Comparison of ENCODE assay signal across 1 cellular context in genomic region chr1:228457396-228458176, GRCh38.
TF ChIP-seq lines count a peak whose summit lies in the region.

No MANE protein-coding gene starts in this region.

TF ChIP-seq in K562, 482 proteins besides CTCF, POLR2A, EP300 and RAD21 (continues in another document):
- TF ChIP-seq FOXP4 (CRISPR knock-in tag; IDR thresholded peaks at IDR 0.05; ENCODE audit: borderline replicate concordance) (peak; percentile 98), ZNF518B (CRISPR knock-in tag; IDR thresholded peaks at IDR 0.05) (no peak), RBM14 (IDR thresholded peaks at IDR 0.05; ENCODE audit: borderline replicate concordance, insufficient read depth, low read depth, low read length) (peak; percentile 95; the same call in 1 of the 2 replicates), ATF6 (CRISPR knock-in tag; IDR thresholded peaks at IDR 0.05) (peak; percentile 88; the same call in 1 of the 2 replicates), SAFB2 (IDR thresholded peaks at IDR 0.05; ENCODE audit: borderline replicate concordance, low read depth, low read length, severe bottlenecking) (no peak), BACH1 (tag; IDR thresholded peaks at IDR 0.05) (no peak), ZNF12 (CRISPR knock-in tag; IDR thresholded peaks at IDR 0.05) (peak; percentile 83), NFE2L1 (tag; IDR thresholded peaks at IDR 0.05; ENCODE audit: borderline replicate concordance, low read depth) (no peak), MXI1 (IDR thresholded peaks at IDR 0.05; ENCODE audit: low read depth, low read length) (peak; percentile 36), NBN (IDR thresholded peaks at IDR 0.05; ENCODE audit: low read depth) (peak; percentile 84; the same call in 1 of the 2 replicates), ZNF511 (CRISPR knock-in tag; IDR thresholded peaks at IDR 0.05) (peak; percentile 95), E2F5 (CRISPR knock-in tag; IDR thresholded peaks at IDR 0.05) (peak; percentile 94; the same call in 1 of the 2 replicates), ZNF695 (CRISPR knock-in tag; IDR thresholded peaks at IDR 0.05) (no peak), POU5F1 (IDR thresholded peaks at IDR 0.05; ENCODE audit: borderline replicate concordance, low read depth, low read length, partially characterized antibody) (no peak), ZNF696 (CRISPR knock-in tag; conservative IDR thresholded peaks at IDR 0.05) (no peak), ZNF830 (CRISPR knock-in tag; IDR thresholded peaks at IDR 0.05) (peak; percentile 45; the same call in 1 of the 2 replicates), PHTF2 (CRISPR knock-in tag; IDR thresholded peaks at IDR 0.05) (no peak), SMC3 (conservative IDR thresholded peaks at IDR 0.05; ENCODE audit: insufficient read depth, low read depth, low read length) (peak; percentile 29; the same call in 1 of the 2 replicates), ZNF778 (CRISPR knock-in tag; IDR thresholded peaks at IDR 0.05) (no peak), CREB5 (CRISPR knock-in tag; IDR thresholded peaks at IDR 0.05) (0 out of 2 replicates have a peak, but pooled peaks have one; percentile 59), RBM22 (IDR thresholded peaks at IDR 0.05; ENCODE audit: low read depth, low read length, poor library complexity, severe bottlenecking) (peak; percentile 99), ZNF282 (CRISPR knock-in tag; IDR thresholded peaks at IDR 0.05) (no peak), CBX5 (IDR thresholded peaks at IDR 0.05; ENCODE audit: borderline replicate concordance, low read depth) (peak; percentile 64; the same call in 1 of the 2 replicates), ZNF263 (CRISPR knock-in tag; IDR thresholded peaks at IDR 0.05; ENCODE audit: borderline replicate concordance) (peak; percentile 82), KHSRP (IDR thresholded peaks at IDR 0.05) (no peak), SMARCA5 (IDR thresholded peaks at IDR 0.05) (peak; percentile 55; the same call in 1 of the 2 replicates), HMBOX1 (IDR thresholded peaks at IDR 0.05) (no peak), IRF9 (tag; IDR thresholded peaks at IDR 0.05) (peak; percentile 9; the same call in 1 of the 2 replicates), SPI1 (IDR thresholded peaks at IDR 0.05; ENCODE audit: borderline replicate concordance, low read depth, low read length) (no peak), ZNF586 (CRISPR knock-in tag; conservative IDR thresholded peaks at IDR 0.05) (no peak), CEBPB (tag; IDR thresholded peaks at IDR 0.05) (no peak), CREB1 (IDR thresholded peaks at IDR 0.05) (peak; percentile 85), CREB1 (CRISPR knock-in tag; IDR thresholded peaks at IDR 0.05) (peak; percentile 94), ZNF75A (CRISPR knock-in tag; IDR thresholded peaks at IDR 0.05) (no peak), SFPQ (IDR thresholded peaks at IDR 0.05; ENCODE audit: low read depth, low read length) (no peak), NFIC (IDR thresholded peaks at IDR 0.05) (peak; percentile 72), ASH1L (IDR thresholded peaks at IDR 0.05; ENCODE audit: borderline replicate concordance, low read depth, partially characterized antibody) (peak; percentile 89), DMBX1 (CRISPR knock-in tag; IDR thresholded peaks at IDR 0.05; ENCODE audit: borderline replicate concordance) (peak; percentile 64; the same call in 1 of the 2 replicates), ZNF280B (CRISPR knock-in tag; IDR thresholded peaks at IDR 0.05) (no peak), CSDE1 (IDR thresholded peaks at IDR 0.05) (peak in 1 of 2 experiments; percentile 48; a peak in 1 of 4 replicates), OTX1 (CRISPR knock-in tag; IDR thresholded peaks at IDR 0.05) (0 out of 2 replicates have a peak, but pooled peaks have one; percentile 53), JUN (IDR thresholded peaks at IDR 0.05; ENCODE audit: borderline replicate concordance, low read depth, low read length) (peak; percentile 55; the same call in 1 of the 2 replicates), JUN (CRISPR knock-in tag; IDR thresholded peaks at IDR 0.05; ENCODE audit: borderline replicate concordance) (peak; percentile 83; the same call in 1 of the 2 replicates), PTRF (tag; IDR thresholded peaks at IDR 0.05) (no peak), L3MBTL2 (IDR thresholded peaks at IDR 0.05) (peak; percentile 94), SMAD2 (IDR thresholded peaks at IDR 0.05; ENCODE audit: low read depth, low read length) (no peak), FIP1L1 (IDR thresholded peaks at IDR 0.05; ENCODE audit: low read depth, low read length, poor library complexity, severe bottlenecking) (peak; percentile 98), POLR2G (IDR thresholded peaks at IDR 0.05; ENCODE audit: low read depth, low read length) (peak; percentile 99), HNRNPK (IDR thresholded peaks at IDR 0.05; ENCODE audit: low read depth, low read length, poor library complexity, severe bottlenecking) (peak; percentile 36)
